ENCODE assay signal across 8 cellular contexts in the genomic region with DNA sequence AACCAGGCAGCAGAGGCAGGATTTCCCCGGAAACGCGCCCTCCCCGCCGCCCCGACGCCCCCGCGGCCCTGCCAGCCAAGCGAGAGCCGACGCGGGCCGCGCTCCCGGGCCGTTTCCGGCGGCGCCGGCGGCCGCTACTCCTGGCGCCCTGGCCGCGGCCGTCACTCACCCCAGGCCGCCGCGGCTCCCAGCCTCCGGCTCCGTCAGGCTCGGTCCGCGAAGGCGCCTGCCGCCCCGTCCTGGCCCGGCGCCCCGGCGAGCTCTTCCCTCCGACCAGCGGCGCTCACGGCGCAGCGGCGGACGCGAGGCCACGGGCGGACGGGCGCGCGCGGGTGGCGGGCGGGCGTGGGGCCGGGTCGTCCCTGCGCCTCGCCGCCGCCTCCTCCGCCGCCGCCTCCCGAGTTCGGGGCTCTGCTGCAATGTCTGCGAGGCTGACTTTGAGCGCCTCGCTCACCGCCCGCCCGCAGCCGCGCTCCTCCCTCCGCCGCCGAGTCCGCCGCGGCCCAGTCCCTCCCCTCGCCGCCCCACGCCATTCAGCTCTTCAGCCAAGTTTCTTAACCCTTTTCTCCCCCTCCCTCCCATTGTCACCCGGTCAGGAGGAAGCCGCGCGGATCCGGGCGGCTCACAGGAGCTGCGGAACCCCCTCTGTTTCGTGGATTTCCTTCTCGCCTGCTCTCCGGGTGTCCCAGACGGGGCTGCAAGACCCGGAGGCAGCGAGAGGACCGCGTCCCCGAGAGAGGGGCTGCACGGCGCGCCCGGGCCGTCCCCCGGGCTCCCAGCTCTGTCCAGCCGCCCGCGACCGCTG. TPM values are rescaled to one million over a fixed set of nuclear protein-coding genes. Genes with fewer than 3 reads are reported as not detected.
DNase-seq lines count a peak whose midpoint lies in the region; ATAC-seq and TF ChIP-seq lines count a peak whose summit lies in the region.

Gene NRIP1 (minus strand): TSS at position 425 of the 805 bp plus-strand sequence. CDS start 96,808 bp downstream, outside the sequence.

- peaks cover 30% of the 10 kb centered on the region for H3K4me1 ChIP-seq in skeletal muscle satellite cell (ENCODE audit: control insufficient read depth, insufficient read depth, low read length)

- DNase-seq in GM12865 (ENCODE audit: low read depth) (peak; percentile 87), NCI-H146 (lab: John Stamatoyannopoulos, UW) (peak; percentile 79), T47D (ENCODE audit: low read depth in 1 of 2, low spot score in 1 of 2) (peak; percentile 87 to 96)
- DNase-seq in NK-92 treated with Interleukin-12 subunit alpha and Interleukin-12 subunit beta, amount 100 ng/mL, for 24 hours (lab: John Stamatoyannopoulos, UW), result no peak

- H3K36me3 ChIP-seq in skeletal muscle satellite cell (ENCODE audit: insufficient read depth, low read length), result no peaks in the 10 kb centered on the region

- H3K4me3 ChIP-seq in GM12865 (ENCODE audit: low read depth, low read length) (peak within 1 kb of the TSS; percentile 63), iPS-18c (ENCODE audit: insufficient read depth, low read depth, low read length) (peak within 1 kb of the TSS; percentile 72), skeletal muscle satellite cell (ENCODE audit: low read length) (peak within 1 kb of the TSS; percentile 84)

- peak within 1 kb of the TSS; percentile 87 for H3K9ac ChIP-seq in skeletal muscle satellite cell (ENCODE audit: low read depth, low read length)

- H3K9me3 ChIP-seq in iPS-18c (ENCODE audit: control insufficient read depth, insufficient read depth, low read length) (no peaks in the 10 kb centered on the region), skeletal muscle satellite cell (replicated peaks; ENCODE audit: low read length) (no peaks in the 10 kb centered on the region)

- TF ChIP-seq CTCF in GM12865 (IDR thresholded peaks at IDR 0.05; ENCODE audit: insufficient read depth, low read depth, low read length, missing control alignments) (no peak), VCaP (conservative IDR thresholded peaks at IDR 0.05) (no peak)

- H3K4me2 ChIP-seq in skeletal muscle satellite cell (ENCODE audit: low read length), result peak within 1 kb of the TSS; percentile 84

- ATAC-seq in HG02623 (IDR thresholded peaks at IDR 0.05; ENCODE audit: unreplicated experiment), result peak; percentile 72

- in situ Hi-C loops in T47D (cut with HindIII; ENCODE audit: low pct_unique_long_range_greater_than_20kb, low sequenced_read_pairs), result no loop called here

- H3K27ac ChIP-seq in VCaP, result peak within 1 kb of the TSS; percentile 95

- H3K27me3 ChIP-seq in skeletal muscle satellite cell (ENCODE audit: control insufficient read depth, insufficient read depth, low read length), result no peaks in the 10 kb centered on the region

RNA-seq across cellular contexts. Expression of gene NRIP1, which starts in this region (rescaled TPM):
- total RNA-seq in skeletal muscle satellite cell (2012; rRNA removed), result 36.0 and 49.2 TPM in 2 replicates
